Comparison of ENCODE assay signal across 8 cellular contexts in genomic region chr20:35284267-35284991, GRCh38. TPM values are rescaled to one million over a fixed set of nuclear protein-coding genes. Genes with fewer than 3 reads are reported as not detected.
A peak's percentile ranks its signal among the peaks of the same experiment; 100 is the strongest.
DNase-seq lines count a peak whose midpoint lies in the region; ATAC-seq lines count a peak whose summit lies in the region.

TSS of gene EIF6 (minus strand) at chr20:35284772. CDS start at chr20:35284487, 285 bp downstream.

- H3K27ac ChIP-seq in cingulate gyrus (ENCODE audit: low read depth, low read length), result peak within 1 kb of the TSS; percentile 74

- ATAC-seq in GM18520 (IDR thresholded peaks at IDR 0.05; ENCODE audit: unreplicated experiment) (peak; percentile 59), HG03135 (IDR thresholded peaks at IDR 0.05; ENCODE audit: unreplicated experiment) (peak; percentile 81)

- DNase-seq in A172 (ENCODE audit: low spot score), result peak; percentile 91
- peak; percentile 84 for DNase-seq in NCI-H510A (lab: John Stamatoyannopoulos, UW)
- peak; percentile 65 to 71 for DNase-seq in activated CD4-positive, alpha-beta T cell treated with anti-CD3 and anti-CD28 coated beads for 24 hours (ENCODE audit: low read depth in 2 of 2)
- DNase-seq in kidney tubule cell (ENCODE audit: low spot score), result peak; percentile 94
- peak; percentile 44 to 78 (median 64) for DNase-seq in stimulated activated CD4-positive, alpha-beta T cell treated with anti-CD3 and anti-CD28 coated beads, Interleukin-1b, Interleukin-23, amount 100 ng/mL, for 24 hours (ENCODE audit: low read depth in 4 of 4, low spot score in 1 of 4)

RNA-seq across cellular contexts. Expression of gene EIF6, which starts in this region (rescaled TPM):
- 230 and 292 TPM in 2 replicates for total RNA-seq in A172 (2014; rRNA removed; shearing (Covaris generic))

Comparison
In these comparisons a context has a peak if more than half of its experiments do, and no peak if none do; other contexts are left out.
1. Peak in every context shown above with its lines: DNase-seq, ATAC-seq and H3K27ac ChIP-seq.